9 cellular contexts compared by ENCODE assay signal in the genomic region with DNA sequence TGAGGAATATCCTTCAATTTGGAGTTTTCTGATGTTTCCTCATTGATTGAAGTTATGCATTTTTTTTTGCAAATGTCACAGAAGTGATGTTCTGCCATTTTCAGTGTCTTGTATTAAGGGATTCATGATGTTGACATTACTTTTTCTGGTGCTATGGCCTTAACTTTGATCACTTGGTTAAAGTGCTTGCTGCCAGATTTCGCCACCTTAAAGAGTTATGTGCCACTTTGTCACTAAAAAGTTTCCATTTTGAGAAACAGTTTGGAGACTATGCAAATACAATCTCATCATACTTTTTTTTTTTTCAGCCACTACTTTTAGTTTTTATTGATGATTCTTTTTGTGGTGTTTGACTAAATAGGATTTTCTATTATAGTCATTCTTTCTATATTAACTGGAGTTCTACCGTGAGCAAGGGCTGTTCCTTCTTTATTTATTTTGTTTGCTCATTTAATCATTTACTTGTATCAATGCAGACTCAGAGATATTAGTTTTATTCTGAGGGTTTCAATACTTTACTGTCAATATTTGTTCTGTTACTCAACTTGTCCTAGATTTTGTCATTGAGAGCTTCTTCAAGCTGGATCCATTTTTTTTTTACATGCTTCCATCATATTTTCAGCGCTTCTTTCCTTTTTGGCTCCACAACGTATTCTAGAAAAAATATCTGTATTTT. TPM values are rescaled to one million over a fixed set of nuclear protein-coding genes. Genes with fewer than 3 reads are reported as not detected.
"Had no signal": no experiment of that assay in that cellular context is flagged by ENCODE, and none has a peak within 500 bp of the region (broad histone marks: within the 10 kb centered on the region; RNA-seq: fewer than 3 reads in every experiment).

No MANE protein-coding gene starts in this region.

- DNase-seq: H9, HCEC 1CT, KBM-7 had no signal

- H3K4me3 Mint-ChIP-seq: GM23338, H9, IgD-negative memory B cell had no signal

- H3K36me3 Mint-ChIP-seq: IgD-negative memory B cell had no signal

- FAIRE-seq: H1, H54, HTR-8/SVneo had no signal

- H3K4me3 ChIP-seq: GM23338 had no signal

- H3K27ac Mint-ChIP-seq: GM23338, H9, IgD-negative memory B cell had no signal

- H3K9me3 Mint-ChIP-seq: GM23338, H9 had no signal

- H3K27me3 Mint-ChIP-seq: IgD-negative memory B cell had no signal

- ATAC-seq: GM23338 had no signal

- H3K4me1 Mint-ChIP-seq: GM23338 had no signal

RNA-seq across cellular contexts. Expression of a gene that starts 3.2 kb away (rescaled TPM):
- total RNA-seq: GM23338, H1, H9, HT-29 had no signal

RNA-seq across cellular contexts. Expression of a gene that starts 26.1 kb away (rescaled TPM):
- total RNA-seq: H1, H9 had no signal

RNA-seq across cellular contexts. Expression of a gene that starts 46.7 kb away (rescaled TPM):
- total RNA-seq: GM23338, H1, H9 had no signal
